In genomic region chr17:29178750-29179231, GRCh38 we compare ENCODE assay signal across 8 cellular contexts. TPM values are rescaled to one million over a fixed set of nuclear protein-coding genes. Genes with fewer than 3 reads are reported as not detected.
DNase-seq lines count a peak whose midpoint lies in the region; ATAC-seq and TF ChIP-seq lines count a peak whose summit lies in the region.

No MANE protein-coding gene starts in this region.

- H3K9me3 ChIP-seq in mammary epithelial cell (replicated peaks; ENCODE audit: insufficient read depth, low read length) (no peaks in the 10 kb centered on the region), transverse colon (no peaks in the 10 kb centered on the region)

- H3K27me3 ChIP-seq in mammary epithelial cell (ENCODE audit: insufficient read depth, low read length), result no peaks in the 10 kb centered on the region
- no peaks in the 10 kb centered on the region for H3K27me3 ChIP-seq in transverse colon

- WGBS in mammary epithelial cell (ENCODE audit: low coverage, missing lambda C conversion rate), result 2% methylated on average over 5 of the region's 8 CpGs
- WGBS in transverse colon (ENCODE audit: low coverage in 1 of 2), 2 donors, result 20 to 35% methylated on average over 1 to 8 of the region's 8 CpGs

- H3K9ac ChIP-seq in mammary epithelial cell (ENCODE audit: insufficient read depth, low read length), result peak overlapping the region; percentile 78

- no peaks in the 10 kb centered on the region for H3K9me3 Mint-ChIP-seq in activated T-cell treated with anti-CD3 and anti-CD28 coated beads, Interleukin-2, amount 50 U/mL, for 4 hours
- peaks cover 2% of the 10 kb centered on the region for H3K9me3 Mint-ChIP-seq in memory B cell

- peaks cover 4% of the 10 kb centered on the region for H3K36me3 ChIP-seq in mammary epithelial cell (ENCODE audit: insufficient read depth, low read length)
- no peaks in the 10 kb centered on the region for H3K36me3 ChIP-seq in transverse colon

- no peak overlapping the region for H2AFZ ChIP-seq in mammary epithelial cell (ENCODE audit: low read depth, low read length)

- BruUV-seq in mammary epithelial cell (replicated peaks; lab: Mats Ljungman, UMichigan), result TSS peak; percentile 76

- peak overlapping the region; percentile 88 for H3K27ac Mint-ChIP-seq in memory B cell

- no peak for TF ChIP-seq POLR2A in transverse colon (IDR thresholded peaks at IDR 0.05)

- TF ChIP-seq EP300 in transverse colon (IDR thresholded peaks at IDR 0.05; ENCODE audit: low read depth), result no peak

- dilution Hi-C loops in mammary epithelial cell (cut with HindIII; ENCODE audit: low sequenced_read_pairs), result no loop called here

- peaks cover 17% of the 10 kb centered on the region for H3K4me1 Mint-ChIP-seq in activated T-cell treated with anti-CD3 and anti-CD28 coated beads, Interleukin-2, amount 50 U/mL, for 4 hours (ENCODE audit: low read depth)
- H3K4me1 Mint-ChIP-seq in memory B cell, result peaks cover 15% of the 10 kb centered on the region

- peaks cover 2% of the 10 kb centered on the region for H3K27me3 Mint-ChIP-seq in activated T-cell treated with anti-CD3 and anti-CD28 coated beads, Interleukin-2, amount 50 U/mL, for 4 hours (ENCODE audit: low read depth)
- peaks cover 2% of the 10 kb centered on the region for H3K27me3 Mint-ChIP-seq in memory B cell

- intact Hi-C loops in mammary epithelial cell (cut with micrococcal nuclease) (loop anchor here (1.0 to 5.0 kb wide), 4 partner anchors 41 to 404 kb away; no protein-coding TSS in a partner anchor), transverse colon (cut with DNase I; ENCODE audit: low total_unique reads) (loop anchor here (1.0 kb wide), 1 partner anchor 29 kb away; no protein-coding TSS in a partner anchor)

- no peak for DNase-seq in activated T-cell treated with anti-CD3 and anti-CD28 coated beads, Interleukin-2, amount 50 U/mL, for 4 hours
- DNase-seq in activated T-cell treated with anti-CD3 and anti-CD28 coated beads for 4 hours (no peak), mammary epithelial cell (peak; percentile 88), memory B cell (ENCODE audit: low spot score in 2 of 2) (no peak), transverse colon (peak; percentile 62), hepatic stellate cell (ENCODE audit: low spot score) (no peak), UCSD-AML1 (lab: John Stamatoyannopoulos, UW; ENCODE audit: unreplicated experiment) (no peak)

- peak overlapping the region; percentile 65 for H3K4me3 Mint-ChIP-seq in activated T-cell treated with anti-CD3 and anti-CD28 coated beads, Interleukin-2, amount 50 U/mL, for 4 hours
- peak overlapping the region; percentile 68 for H3K4me3 Mint-ChIP-seq in memory B cell

- peak overlapping the region; percentile 95 for H3K27ac ChIP-seq in mammary epithelial cell (ENCODE audit: insufficient read depth, low read depth, low read length)
- peak overlapping the region; percentile 89 to 94 (median 92) for H3K27ac ChIP-seq in transverse colon

- H3K4me1 ChIP-seq in mammary epithelial cell (ENCODE audit: insufficient read depth, low read length) (peaks cover 47% of the 10 kb centered on the region), transverse colon (peaks cover 32 to 59% (median 50%) of the 10 kb centered on the region in 4 donors)

- no peaks in the 10 kb centered on the region for H3K36me3 Mint-ChIP-seq in activated T-cell treated with anti-CD3 and anti-CD28 coated beads, Interleukin-2, amount 50 U/mL, for 4 hours (ENCODE audit: insufficient read depth)
- no peaks in the 10 kb centered on the region for H3K36me3 Mint-ChIP-seq in memory B cell

- TF ChIP-seq CTCF in mammary epithelial cell (conservative IDR thresholded peaks at IDR 0.05 in 1 of 2, IDR thresholded peaks at IDR 0.05 in 1 of 2; ENCODE audit: extremely low read depth in 1 of 2, insufficient read depth in 1 of 2, low read depth in 1 of 2, low read length in 2 of 2) (no peak), transverse colon (IDR thresholded peaks at IDR 0.05) (no peak)

- no peak for ATAC-seq in activated T-cell treated with anti-CD3 and anti-CD28 coated beads, Interleukin-2, amount 50 U/mL, for 4 hours
- ATAC-seq in memory B cell (ENCODE audit: low read depth) (no peak), GM21390 (IDR thresholded peaks at IDR 0.05; ENCODE audit: unreplicated experiment) (no peak)

- peak overlapping the region; percentile 99 for H3K4me2 ChIP-seq in mammary epithelial cell (ENCODE audit: insufficient read depth, low read depth, low read length)

- no peaks in the 10 kb centered on the region for H4K20me1 ChIP-seq in mammary epithelial cell (ENCODE audit: insufficient read depth, low read length)

- H3K4me3 ChIP-seq in mammary epithelial cell (replicated peaks in 1 of 3; ENCODE audit: insufficient read depth in 1 of 3, low read depth in 2 of 3, low read length in 3 of 3), result peak overlapping the region in 2 of 3 experiments; percentile 56 to 66
- peak overlapping the region in 2 of 4 donors; percentile 59 to 67 for H3K4me3 ChIP-seq in transverse colon

- CTCF ChIA-PET in mammary epithelial cell (lab: Charles Lee; ENCODE audit: low non-redundant PET), result interaction anchor here (0.5 to 1.9 kb wide), 4 partner anchors 28 to 35 kb away, joined by 3 to 24 read pairs (median 8); no protein-coding TSS in a partner anchor

- peaks cover 40% of the 10 kb centered on the region for H3K79me2 ChIP-seq in mammary epithelial cell (ENCODE audit: insufficient read depth, low read length)

- in situ Hi-C loops in mammary epithelial cell (cut with MboI; ENCODE audit: low sequenced_read_pairs in 2 of 2), result no loop called here
- in situ Hi-C loops in transverse colon (cut with MboI; ENCODE audit: low pct_ligation_motif_present in 1 of 4, low pct_unique_long_range_greater_than_20kb in 1 of 4, low sequenced_read_pairs in 3 of 4), result no loop called here

RNA-seq across cellular contexts. Expression of gene MYO18A, which starts 1.4 kb away (rescaled TPM):
- total RNA-seq in activated T-cell treated with anti-CD3 and anti-CD28 coated beads, Interleukin-2, amount 50 U/mL, for 4 hours, result 10 to 100 TPM; 24.2 to 24.3 (median 24.2) TPM
- total RNA-seq in mammary epithelial cell, result 100 to 1,000 TPM in 1 of 2 donors, 10 to 100 TPM in 1; 62.3 to 102 TPM
- 17.8 TPM for polyA plus RNA-seq in mammary epithelial cell
- polyA minus RNA-seq in mammary epithelial cell, result 131 TPM
- 100 to 1,000 TPM; 112 to 191 (median 136) TPM for total RNA-seq in transverse colon

Comparison
In these comparisons a context has a peak if more than half of its experiments do, and no peak if none do; other contexts are left out.
1. DNase-seq: peak in mammary epithelial cell (single experiment) and transverse colon (single experiment); none in activated T-cell treated with anti-CD3 and anti-CD28 coated beads, Interleukin-2, amount 50 U/mL, for 4 hours (single experiment), activated T-cell treated with anti-CD3 and anti-CD28 coated beads for 4 hours (single experiment), memory B cell (0 of 2), hepatic stellate cell (single experiment) and UCSD-AML1 (single experiment).